8 cellular contexts compared by ENCODE assay signal in genomic region chr7:120550494-120551048, GRCh38.
DNase-seq lines count a peak whose midpoint lies in the region; ATAC-seq lines count a peak whose summit lies in the region.

No MANE protein-coding gene starts in this region.

- in situ Hi-C loops in KBM-7 (cut with MboI; ENCODE audit: low pct_unique_long_range_greater_than_20kb, low sequenced_read_pairs): no loop called here

- ATAC-seq in GM19463 (IDR thresholded peaks at IDR 0.05; ENCODE audit: unreplicated experiment) (peak; percentile 34), HG02970 (IDR thresholded peaks at IDR 0.05; ENCODE audit: low FRiP score, unreplicated experiment) (no peak)

- DNase-seq in COLO829 (ENCODE audit: low spot score) (peak; percentile 94), KBM-7 (peak; percentile 28), brain pericyte (ENCODE audit: low read depth, low spot score) (peak; percentile 30), RPMI8226 (no peak), dermis blood vessel endothelial cell (no peak)
- DNase-seq in stimulated activated CD4-positive, alpha-beta T cell treated with anti-CD3 and anti-CD28 coated beads, Interleukin-12 subunit alpha, Interleukin-12 subunit beta, amount 100 ng/mL, for 4 hours: no peak

Comparison
In these comparisons a context has a peak if more than half of its experiments do, and no peak if none do; other contexts are left out.
1. DNase-seq: peak in COLO829 (single experiment), KBM-7 (single experiment) and brain pericyte (single experiment); none in RPMI8226 (single experiment), dermis blood vessel endothelial cell (single experiment) and stimulated activated CD4-positive, alpha-beta T cell treated with anti-CD3 and anti-CD28 coated beads, Interleukin-12 subunit alpha, Interleukin-12 subunit beta, amount 100 ng/mL, for 4 hours (single experiment).